Comparison of ENCODE assay signal across 11 cellular contexts in genomic region chr11:48004456-48004855, GRCh38. TPM values are rescaled to one million over a fixed set of nuclear protein-coding genes. Genes with fewer than 3 reads are reported as not detected.
DNase-seq lines count a peak whose midpoint lies in the region; ATAC-seq and TF ChIP-seq lines count a peak whose summit lies in the region.
"Had no signal": no experiment of that assay in that cellular context is flagged by ENCODE, and none has a peak within 500 bp of the region (broad histone marks: within the 10 kb centered on the region; RNA-seq: fewer than 3 reads in every experiment).

No MANE protein-coding gene starts in this region.

- in situ Hi-C loops in gastrocnemius medialis (cut with MboI; ENCODE audit: low sequenced_read_pairs in 4 of 4) = no loop called here

- peaks cover 45% of the 10 kb centered on the region for H4K20me1 ChIP-seq in OCI-LY3 (ENCODE audit: insufficient read depth, low read length)

- DNase-seq in T-helper 1 cell (no peak), gastrocnemius medialis (no peak), HT-29 (ENCODE audit: low spot score) (no peak), foreskin keratinocyte (no peak), sciatic nerve (ENCODE audit: low spot score) (no peak)
- DNase-seq: caudate nucleus, RPMI8226 had no signal

- TF ChIP-seq CTCF in OCI-LY3 (IDR thresholded peaks at IDR 0.05; ENCODE audit: low read depth, low read length) (no peak), brain (conservative IDR thresholded peaks at IDR 0.05) (no peak), gastrocnemius medialis (IDR thresholded peaks at IDR 0.05 in 4 of 5, conservative IDR thresholded peaks at IDR 0.05 in 1 of 5) (no peak), foreskin keratinocyte (conservative IDR thresholded peaks at IDR 0.05) (no peak)

- peaks cover 67% of the 10 kb centered on the region for H3K4me1 Mint-ChIP-seq in T-helper 1 cell treated with Interleukin-12 subunit alpha and Interleukin-12 subunit beta and Interleukin-4 antibody, amounts not matched to agents 30 μg/mL and 1 μg/mL, for 36 hours (ENCODE audit: low read depth)
- peaks cover 54% of the 10 kb centered on the region for H3K4me1 Mint-ChIP-seq in brain

- H3K27me3 ChIP-seq in OCI-LY3 (ENCODE audit: low read depth, low read length) = no peaks in the 10 kb centered on the region
- no peaks in the 10 kb centered on the region for H3K27me3 ChIP-seq in gastrocnemius medialis
- no peaks in the 10 kb centered on the region for H3K27me3 ChIP-seq in foreskin keratinocyte
- H3K27me3 ChIP-seq: esophagus muscularis mucosa had no signal

- H3K27me3 Mint-ChIP-seq in T-helper 1 cell treated with Interleukin-12 subunit alpha and Interleukin-12 subunit beta and Interleukin-4 antibody, amounts not matched to agents 30 μg/mL and 1 μg/mL, for 36 hours (ENCODE audit: low read depth) = no peaks in the 10 kb centered on the region
- peaks cover 4% of the 10 kb centered on the region for H3K27me3 Mint-ChIP-seq in brain

- peaks cover 96% of the 10 kb centered on the region for H3K79me2 ChIP-seq in OCI-LY3 (ENCODE audit: low read length)

- peaks cover 96% of the 10 kb centered on the region for H3K4me1 ChIP-seq in OCI-LY3 (ENCODE audit: low read length)
- peaks cover 37 to 40% of the 10 kb centered on the region in 2 donors for H3K4me1 ChIP-seq in gastrocnemius medialis
- H3K4me1 ChIP-seq in foreskin keratinocyte = peaks cover 7% of the 10 kb centered on the region

- ATAC-seq in gastrocnemius medialis (no peak), foreskin keratinocyte (no peak), sciatic nerve (no peak)

- intact Hi-C loops in gastrocnemius medialis (cut with DNase I; ENCODE audit: low total_unique reads) = no loop called here
- intact Hi-C loops in sciatic nerve (cut with DNase I) = no loop called here

- TF ChIP-seq POLR2A in gastrocnemius medialis (IDR thresholded peaks at IDR 0.05) = no peak

- H3K4me3 ChIP-seq in OCI-LY3 (ENCODE audit: low read length) (peak overlapping the region; percentile 18; the same call in 1 of the 2 replicates), gastrocnemius medialis (no peak overlapping the region)
- H3K4me3 ChIP-seq: esophagus muscularis mucosa had no signal

- peak overlapping the region; percentile 75 for H3K4me2 ChIP-seq in OCI-LY3 (ENCODE audit: low read length)

- H2AFZ ChIP-seq in OCI-LY3 (ENCODE audit: low read depth, low read length) = no peak overlapping the region

- peak overlapping the region; percentile 97 for H3K27ac Mint-ChIP-seq in T-helper 1 cell treated with Interleukin-12 subunit alpha and Interleukin-12 subunit beta and Interleukin-4 antibody, amounts not matched to agents 30 μg/mL and 1 μg/mL, for 36 hours
- peak overlapping the region; percentile 21 to 86 (median 69) for H3K27ac Mint-ChIP-seq in brain

- H3K9me3 Mint-ChIP-seq in T-helper 1 cell treated with Interleukin-12 subunit alpha and Interleukin-12 subunit beta and Interleukin-4 antibody, amounts not matched to agents 30 μg/mL and 1 μg/mL, for 36 hours = no peaks in the 10 kb centered on the region
- H3K9me3 Mint-ChIP-seq in brain = no peaks in the 10 kb centered on the region

- peak overlapping the region; percentile 95 for H3K27ac ChIP-seq in OCI-LY3 (ENCODE audit: low read length)
- H3K27ac ChIP-seq in gastrocnemius medialis = peak overlapping the region; percentile 47 to 67 (median 62)
- no peak overlapping the region for H3K27ac ChIP-seq in foreskin keratinocyte
- H3K27ac ChIP-seq: esophagus muscularis mucosa had no signal

- H3K36me3 ChIP-seq in OCI-LY3 (replicated peaks; ENCODE audit: low read depth, low read length) (peaks cover 10% of the 10 kb centered on the region), gastrocnemius medialis (no peaks in the 10 kb centered on the region)
- H3K36me3 ChIP-seq: esophagus muscularis mucosa had no signal

- H3K9ac ChIP-seq in OCI-LY3 (ENCODE audit: low read length) = peak overlapping the region; percentile 75

- H3K9me3 ChIP-seq in OCI-LY3 (ENCODE audit: insufficient read depth, low read length) (no peaks in the 10 kb centered on the region), gastrocnemius medialis (no peaks in the 10 kb centered on the region)
- H3K9me3 ChIP-seq: esophagus muscularis mucosa had no signal

- peaks cover 21% of the 10 kb centered on the region for H3K36me3 Mint-ChIP-seq in T-helper 1 cell treated with Interleukin-12 subunit alpha and Interleukin-12 subunit beta and Interleukin-4 antibody, amounts not matched to agents 30 μg/mL and 1 μg/mL, for 36 hours (ENCODE audit: low read depth)
- no peaks in the 10 kb centered on the region for H3K36me3 Mint-ChIP-seq in brain

- peak overlapping the region; percentile 63 for H3K4me3 Mint-ChIP-seq in T-helper 1 cell treated with Interleukin-12 subunit alpha and Interleukin-12 subunit beta and Interleukin-4 antibody, amounts not matched to agents 30 μg/mL and 1 μg/mL, for 36 hours
- H3K4me3 Mint-ChIP-seq in brain = peak overlapping the region in 1 of 5 experiments; percentile 3

RNA-seq across cellular contexts. Expression of gene PTPRJ, which starts 24.1 kb away (rescaled TPM):
- polyA plus RNA-seq in brain (ENCODE audit: insufficient read depth, low read depth, low replicate concordance) (8.5 TPM), foreskin keratinocyte (0.65 and 0.69 TPM in 2 replicates)
- total RNA-seq in gastrocnemius medialis (1 to 10 TPM; 5.4 to 9.0 (median 5.6) TPM), foreskin keratinocyte (0.92 and 2.0 TPM in 2 replicates), sciatic nerve (35.1 TPM)
- total RNA-seq in HT-29 (2014; rRNA removed; shearing (Covaris generic)) = 11.6 and 16.3 TPM in 2 replicates
